Comparison of ENCODE assay signal across 14 cellular contexts in genomic region chr11:12434255-12434654, GRCh38. TPM values are rescaled to one million over a fixed set of nuclear protein-coding genes. Genes with fewer than 3 reads are reported as not detected.
DNase-seq lines count a peak whose midpoint lies in the region; ATAC-seq and TF ChIP-seq lines count a peak whose summit lies in the region.
"Had no signal": no experiment of that assay in that cellular context is flagged by ENCODE, and none has a peak within 500 bp of the region (broad histone marks: within the 10 kb centered on the region; RNA-seq: fewer than 3 reads in every experiment).

No MANE protein-coding gene starts in this region.

- H3K4me1 ChIP-seq in heart right ventricle, result peaks cover 37 to 80% (median 61%) of the 10 kb centered on the region in 9 donors
- H3K4me1 ChIP-seq in prostate gland (replicated peaks), result peaks cover 6% of the 10 kb centered on the region

- no peak overlapping the region for H3K4me3 ChIP-seq in heart right ventricle
- no peak overlapping the region for H3K4me3 ChIP-seq in prostate gland
- no peak overlapping the region for H3K4me3 ChIP-seq in H7 (ENCODE audit: insufficient read depth, low read depth, low read length)

- intact Hi-C loops in Right ventricle myocardium superior (cut with DNase I) (no loop called here), cardiac septum (cut with DNase I) (no loop called here), heart right ventricle (cut with DNase I) (no loop called here), prostate gland (cut with DNase I) (loop anchor here (10.0 kb wide), 1 partner anchor 349 kb away; no protein-coding TSS in a partner anchor)

- no peak for DNase-seq in Right ventricle myocardium superior
- no peak for DNase-seq in cardiac septum (ENCODE audit: low spot score)
- DNase-seq in heart right ventricle, result no peak
- no peak for DNase-seq in prostate gland (ENCODE audit: low spot score)
- no peak for DNase-seq in H7
- DNase-seq in globus pallidus (ENCODE audit: low spot score), result no peak
- DNase-seq in activated effector memory CD4-positive, alpha-beta T cell treated with anti-CD3 and anti-CD28 coated beads, Interleukin-2, amount 50 U/mL, for 16 hours, result no peak
- DNase-seq: activated CD8-positive, alpha-beta memory T cell treated with anti-CD3 and anti-CD28 coated beads for 24 hours; Calu3; NCI-H1417 treated with DMSO at 0.1 percent for 48 hours; NK-92 treated with Interleukin-12 subunit alpha and Interleukin-12 subunit beta, amount 100 ng/mL, for 24 hours; T-helper 17 cell had no signal

- H3K27ac ChIP-seq in heart right ventricle (peak overlapping the region; percentile 49 to 83 (median 80)), prostate gland (peak overlapping the region; percentile 75 to 78)

- no peak for TF ChIP-seq POLR2A in prostate gland (IDR thresholded peaks at IDR 0.05)

- 80 to 88% methylated on average over 5 of the region's 5 CpGs for WGBS in heart right ventricle, 2 donors
- WGBS in prostate gland, result 55% methylated on average over 5 of the region's 5 CpGs

- H3K36me3 ChIP-seq in heart right ventricle (no peaks in the 10 kb centered on the region), prostate gland (no peaks in the 10 kb centered on the region), H7 (replicated peaks; ENCODE audit: control insufficient read depth, insufficient read depth, low read length) (no peaks in the 10 kb centered on the region)

- H3K9me3 ChIP-seq in heart right ventricle, result no peaks in the 10 kb centered on the region
- H3K9me3 ChIP-seq in prostate gland, result no peaks in the 10 kb centered on the region

- peak; percentile 5 for ATAC-seq in Right ventricle myocardium superior (ENCODE audit: poor library complexity)
- ATAC-seq in heart right ventricle, result peak in 3 of 8 donors; percentile 19 to 30 (median 20)
- no peak for ATAC-seq in HG03354 (IDR thresholded peaks at IDR 0.05; ENCODE audit: poor library complexity, severe bottlenecking, unreplicated experiment)
- ATAC-seq: stimulated activated effector memory CD8-positive, alpha-beta T cell treated with anti-CD3 and anti-CD28 coated beads, Interleukin-12 subunit alpha, Interleukin-12 subunit beta, amount 100 ng/mL, for 72 hours; T-helper 17 cell had no signal

- H3K27me3 ChIP-seq in heart right ventricle (no peaks in the 10 kb centered on the region), prostate gland (replicated peaks; ENCODE audit: insufficient read depth) (no peaks in the 10 kb centered on the region), H7 (ENCODE audit: control insufficient read depth, insufficient read depth, low read length) (no peaks in the 10 kb centered on the region)

- TF ChIP-seq CTCF in heart right ventricle (IDR thresholded peaks at IDR 0.05) (no peak), prostate gland (IDR thresholded peaks at IDR 0.05) (no peak)

RNA-seq across cellular contexts. Expression of gene PARVA, which starts 56.9 kb away (rescaled TPM):
- total RNA-seq in Right ventricle myocardium superior, result 61.2 TPM
- 70.5 TPM for total RNA-seq in cardiac septum
- 10 to 100 TPM; 57.7 to 84.8 (median 68.6) TPM for total RNA-seq in heart right ventricle
- polyA plus RNA-seq in heart right ventricle, result 10 to 100 TPM; 20.1 to 33.6 TPM
- total RNA-seq in prostate gland, result 10 to 100 TPM; 38.4 to 55.1 TPM
- total RNA-seq in H7 (2014; rRNA removed; shearing (Covaris generic)), result 7.5 and 8.4 TPM in 2 replicates
